ENCODE assay signal across 10 cellular contexts in genomic region chr10:78964952-78965633, GRCh38.
DNase-seq lines count a peak whose midpoint lies in the region; ATAC-seq and TF ChIP-seq lines count a peak whose summit lies in the region.
"Had no signal": no experiment of that assay in that cellular context is flagged by ENCODE, and none has a peak within 500 bp of the region (broad histone marks: within the 10 kb centered on the region; RNA-seq: fewer than 3 reads in every experiment).

No MANE protein-coding gene starts in this region.

- H3K27ac ChIP-seq in upper lobe of right lung, result no peak overlapping the region
- H3K27ac ChIP-seq: HL-60 had no signal

- H3K9me3 ChIP-seq in upper lobe of right lung, result no peaks in the 10 kb centered on the region

- no peaks in the 10 kb centered on the region for H3K36me3 ChIP-seq in upper lobe of right lung

- POLR2A ChIA-PET in activated CD4-positive, alpha-beta T cell treated with anti-CD3 and anti-CD28 coated beads, Interleukin-2, amount 10 ng/mL, durations not matched to agents 7 days and 5 days (lab: Charles Lee), result no interaction called here

- H3K27me3 ChIP-seq in upper lobe of right lung, result no peaks in the 10 kb centered on the region

- peak; percentile 33 for DNase-seq in NCI-H748 (lab: John Stamatoyannopoulos, UW; ENCODE audit: unreplicated experiment)
- DNase-seq in NCI-H748 treated with DMSO at 0.1 percent for 48 hours (lab: John Stamatoyannopoulos, UW), result no peak
- DNase-seq in amygdala (lab: John Stamatoyannopoulos, UW), result peak in 52 of 56 donors; percentile 14 to 93 (median 63)
- DNase-seq in islet precursor cell, result peak; percentile 100
- peak; percentile 72 for DNase-seq in upper lobe of right lung
- DNase-seq in NCI-H226, result no peak
- DNase-seq in activated CD4-positive, alpha-beta T cell treated with anti-CD3 and anti-CD28 coated beads, Interleukin-2, amount 10 ng/mL, durations not matched to agents 7 days and 5 days, result no peak

- H3K4me3 Mint-ChIP-seq in activated CD4-positive, alpha-beta T cell treated with anti-CD3 and anti-CD28 coated beads, Interleukin-2, amount 10 ng/mL, durations not matched to agents 7 days and 5 days, result no peak overlapping the region
- H3K4me3 Mint-ChIP-seq: activated naive CD8-positive, alpha-beta T cell had no signal

- no peaks in the 10 kb centered on the region for H3K9me3 Mint-ChIP-seq in activated CD4-positive, alpha-beta T cell treated with anti-CD3 and anti-CD28 coated beads, Interleukin-2, amount 10 ng/mL, durations not matched to agents 7 days and 5 days

- no peaks in the 10 kb centered on the region for H3K27me3 Mint-ChIP-seq in activated CD4-positive, alpha-beta T cell treated with anti-CD3 and anti-CD28 coated beads, Interleukin-2, amount 10 ng/mL, durations not matched to agents 7 days and 5 days
- H3K27me3 Mint-ChIP-seq: activated naive CD8-positive, alpha-beta T cell had no signal

- no peaks in the 10 kb centered on the region for H3K36me3 Mint-ChIP-seq in activated CD4-positive, alpha-beta T cell treated with anti-CD3 and anti-CD28 coated beads, Interleukin-2, amount 10 ng/mL, durations not matched to agents 7 days and 5 days (ENCODE audit: low read depth)
- H3K36me3 Mint-ChIP-seq: activated naive CD8-positive, alpha-beta T cell had no signal

- intact Hi-C loops in upper lobe of right lung (cut with DNase I), result no loop called here

- ATAC-seq in upper lobe of right lung, result peak; percentile 35
- ATAC-seq in HG03354 (IDR thresholded peaks at IDR 0.05; ENCODE audit: poor library complexity, severe bottlenecking, unreplicated experiment), result no peak

- H3K4me1 ChIP-seq in upper lobe of right lung, result peaks cover 15% of the 10 kb centered on the region

- no peak overlapping the region for H3K4me3 ChIP-seq in upper lobe of right lung

- CTCF ChIA-PET in activated CD4-positive, alpha-beta T cell treated with anti-CD3 and anti-CD28 coated beads, Interleukin-2, amount 10 ng/mL, durations not matched to agents 7 days and 5 days (lab: Charles Lee), result interaction anchor here (2.5 kb wide), 1 partner anchor 9 kb away, joined by 8 read pairs; no protein-coding TSS in a partner anchor

- no peak for TF ChIP-seq CTCF in upper lobe of right lung (IDR thresholded peaks at IDR 0.05)

- H3K27ac Mint-ChIP-seq in activated CD4-positive, alpha-beta T cell treated with anti-CD3 and anti-CD28 coated beads, Interleukin-2, amount 10 ng/mL, durations not matched to agents 7 days and 5 days, result no peak overlapping the region
- H3K27ac Mint-ChIP-seq: activated naive CD8-positive, alpha-beta T cell had no signal

- H3K4me1 Mint-ChIP-seq in activated CD4-positive, alpha-beta T cell treated with anti-CD3 and anti-CD28 coated beads, Interleukin-2, amount 10 ng/mL, durations not matched to agents 7 days and 5 days, result no peaks in the 10 kb centered on the region

Comparison
In these comparisons a context has a peak if more than half of its experiments do, and no peak if none do; other contexts are left out.
1. DNase-seq: peak in NCI-H748 (single experiment), amygdala (52 of 56), islet precursor cell (single experiment) and upper lobe of right lung (single experiment); none in NCI-H748 treated with DMSO at 0.1 percent for 48 hours (single experiment), NCI-H226 (single experiment) and activated CD4-positive, alpha-beta T cell treated with anti-CD3 and anti-CD28 coated beads, Interleukin-2, amount 10 ng/mL, durations not matched to agents 7 days and 5 days (single experiment).